8 cellular contexts compared by ENCODE assay signal in the genomic region with DNA sequence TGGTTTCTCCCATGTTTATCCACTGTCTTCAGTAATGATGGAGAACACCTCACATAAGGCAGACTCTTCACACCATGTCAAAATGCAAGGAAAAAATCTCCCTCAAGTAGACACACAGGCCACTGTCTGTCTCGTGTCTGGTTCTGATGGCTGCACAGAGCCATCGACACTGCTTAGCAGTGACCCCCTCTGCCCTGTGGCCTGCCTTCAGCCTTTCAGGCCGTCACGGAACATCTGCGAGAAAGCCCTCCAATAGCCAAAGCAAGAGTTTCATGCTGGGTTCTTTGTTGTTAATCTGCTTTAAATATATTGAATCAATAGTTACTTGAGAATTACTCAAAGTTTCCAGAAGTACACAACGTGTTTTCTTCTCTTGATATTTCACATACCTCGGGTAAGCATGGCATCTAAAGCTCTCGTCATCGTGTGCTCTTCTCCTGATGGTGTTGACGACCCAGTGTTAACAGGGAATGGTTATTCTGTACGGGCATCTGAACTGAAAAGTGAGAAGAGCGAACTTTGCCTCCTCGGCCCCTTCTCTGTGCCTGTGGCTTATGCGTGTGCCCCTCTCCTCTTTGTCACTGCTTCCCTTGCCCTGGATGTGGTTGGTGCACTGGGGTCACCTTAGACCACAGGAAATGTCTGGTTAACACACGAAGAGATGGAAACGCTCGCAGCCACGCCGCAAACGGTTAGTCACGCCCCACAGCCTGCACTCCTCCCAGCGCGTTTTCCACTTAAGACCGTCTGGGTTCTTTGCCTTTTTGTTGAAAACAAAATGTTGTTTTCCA. TPM values are rescaled to one million over a fixed set of nuclear protein-coding genes. Genes with fewer than 3 reads are reported as not detected.
DNase-seq lines count a peak whose midpoint lies in the region; ATAC-seq and TF ChIP-seq lines count a peak whose summit lies in the region.

No MANE protein-coding gene starts in this region.

- H3K27me3 ChIP-seq in right cardiac atrium (ENCODE audit: control insufficient read depth, insufficient read depth) (no peaks in the 10 kb centered on the region), heart right ventricle (no peaks in the 10 kb centered on the region)

- H3K36me3 ChIP-seq in heart right ventricle: peaks cover 0 to 93% (median 23%) of the 10 kb centered on the region in 9 donors

- no peaks in the 10 kb centered on the region for H3K4me1 ChIP-seq in right cardiac atrium (ENCODE audit: control insufficient read depth, insufficient read depth, low read length)
- peaks cover 0 to 11% (median 0%) of the 10 kb centered on the region in 9 donors for H3K4me1 ChIP-seq in heart right ventricle

- intact Hi-C loops in right cardiac atrium (cut with DNase I) (no loop called here), heart right ventricle (cut with DNase I) (no loop called here)

- H3K27ac ChIP-seq in right cardiac atrium (ENCODE audit: low read length) (peak overlapping the region; percentile 38), heart right ventricle (no peak overlapping the region)

- DNase-seq in right cardiac atrium: no peak
- no peak for DNase-seq in heart right ventricle
- DNase-seq in activated effector memory CD4-positive, alpha-beta T cell treated with Interleukin-2 at 50 U/mL for 16 hours: peak; percentile 37
- peak; percentile 88 for DNase-seq in stimulated activated CD4-positive, alpha-beta T cell treated with anti-CD3 and anti-CD28 coated beads, Interleukin-15, amount 100 ng/mL, for 24 hours
- no peak for DNase-seq in COLO829 (ENCODE audit: low spot score)
- DNase-seq in NCI-H748 (lab: John Stamatoyannopoulos, UW; ENCODE audit: unreplicated experiment): no peak
- no peak for DNase-seq in HK-2 (ENCODE audit: unreplicated experiment)

- TF ChIP-seq CTCF in heart right ventricle (IDR thresholded peaks at IDR 0.05): no peak

- H3K4me3 ChIP-seq in right cardiac atrium (ENCODE audit: low read length) (no peak overlapping the region), heart right ventricle (no peak overlapping the region)

- H3K9me3 ChIP-seq in right cardiac atrium (ENCODE audit: control insufficient read depth, low read length) (no peaks in the 10 kb centered on the region), heart right ventricle (no peaks in the 10 kb centered on the region)

- 83% methylated on average over 24 of the region's 24 CpGs for WGBS in right cardiac atrium
- WGBS in heart right ventricle, 2 donors: 81 to 86% methylated on average over 24 of the region's 24 CpGs

- ATAC-seq in right cardiac atrium (no peak), heart right ventricle (no peak), HG03280 (IDR thresholded peaks at IDR 0.05; ENCODE audit: unreplicated experiment) (no peak)

RNA-seq across cellular contexts. Expression of a gene that starts 33.4 kb away (rescaled TPM):
- 100 to 1,000 TPM in 1 of 4 donors, 10 to 100 TPM in 3; 84.1 to 117 (median 85.9) TPM for total RNA-seq in right cardiac atrium
- 67.7 TPM for polyA plus RNA-seq in right cardiac atrium
- 100 to 1,000 TPM; 115 to 173 (median 146) TPM for total RNA-seq in heart right ventricle
- polyA plus RNA-seq in heart right ventricle: 100 to 1,000 TPM in 1 of 2 donors, 10 to 100 TPM in 1; 68.5 to 163 TPM

Comparison
In these comparisons a context has a peak if more than half of its experiments do, and no peak if none do; other contexts are left out.
1. DNase-seq: peak in activated effector memory CD4-positive, alpha-beta T cell treated with Interleukin-2 at 50 U/mL for 16 hours (single experiment) and stimulated activated CD4-positive, alpha-beta T cell treated with anti-CD3 and anti-CD28 coated beads, Interleukin-15, amount 100 ng/mL, for 24 hours (single experiment); none in right cardiac atrium (0 of 3), heart right ventricle (0 of 2), COLO829 (single experiment), NCI-H748 (single experiment) and HK-2 (single experiment).